Comparison of ENCODE assay signal across 9 cellular contexts in genomic region chr5:73234156-73234555, GRCh38.
A peak's percentile ranks its signal among the peaks of the same experiment; 100 is the strongest.
DNase-seq lines count a peak whose midpoint lies in the region; ATAC-seq and TF ChIP-seq lines count a peak whose summit lies in the region.
"Had no signal": no experiment of that assay in that cellular context is flagged by ENCODE, and none has a peak within 500 bp of the region (broad histone marks: within the 10 kb centered on the region; RNA-seq: fewer than 3 reads in every experiment).

No MANE protein-coding gene starts in this region.

- intact Hi-C loops in CD4-positive, alpha-beta T cell (cut with DNase I, micrococcal nuclease) = no loop called here

- POLR2A ChIA-PET in CD4-positive, alpha-beta T cell (lab: Charles Lee) = no interaction called here

- H3K27ac Mint-ChIP-seq in CD4-positive, alpha-beta T cell = no peak overlapping the region
- H3K27ac Mint-ChIP-seq: activated CD8-positive, alpha-beta T cell treated with anti-CD3 and anti-CD28 coated beads for 36 hours had no signal

- CTCF ChIA-PET in CD4-positive, alpha-beta T cell (lab: Charles Lee) = no interaction called here

- H3K9me3 Mint-ChIP-seq in CD4-positive, alpha-beta T cell = no peaks in the 10 kb centered on the region
- H3K9me3 Mint-ChIP-seq: activated CD8-positive, alpha-beta T cell treated with anti-CD3 and anti-CD28 coated beads for 36 hours had no signal

- ATAC-seq in CD4-positive, alpha-beta T cell (ENCODE audit: poor library complexity) = no peak
- ATAC-seq in GM21717 (IDR thresholded peaks at IDR 0.05; ENCODE audit: unreplicated experiment) (no peak), GM18519 (IDR thresholded peaks at IDR 0.05; ENCODE audit: low FRiP score, unreplicated experiment) (no peak)

- H3K27me3 Mint-ChIP-seq in CD4-positive, alpha-beta T cell = peaks cover 72% of the 10 kb centered on the region

- H3K4me1 Mint-ChIP-seq in CD4-positive, alpha-beta T cell (ENCODE audit: low read depth) = peaks cover 30% of the 10 kb centered on the region

- no peaks in the 10 kb centered on the region for H3K9me3 ChIP-seq in CD4-positive, alpha-beta T cell (ENCODE audit: control insufficient read depth, low read length)
- H3K9me3 ChIP-seq in WERI-Rb-1 (ENCODE audit: severe bottlenecking) = no peaks in the 10 kb centered on the region
- H3K9me3 ChIP-seq in parathyroid adenoma (ENCODE audit: control insufficient read depth, low read length) = no peaks in the 10 kb centered on the region

- H3K4me3 Mint-ChIP-seq in CD4-positive, alpha-beta T cell = peak overlapping the region; percentile 68

- H3K9ac ChIP-seq in parathyroid adenoma = no peak overlapping the region

- no peaks in the 10 kb centered on the region for H3K36me3 Mint-ChIP-seq in CD4-positive, alpha-beta T cell (ENCODE audit: low read depth)

- H3K4me3 ChIP-seq in WERI-Rb-1 (ENCODE audit: low read depth, low read length) (peak overlapping the region; percentile 70), iPS-11a (ENCODE audit: low read depth, low read length) (peak overlapping the region; percentile 17), parathyroid adenoma (ENCODE audit: low read depth, low read length) (no peak overlapping the region)

- H3K36me3 ChIP-seq in WERI-Rb-1 (no peaks in the 10 kb centered on the region), parathyroid adenoma (ENCODE audit: control insufficient read depth, insufficient read depth, low read length) (no peaks in the 10 kb centered on the region)

- H2AFZ ChIP-seq in parathyroid adenoma = peak overlapping the region; percentile 74

- H3K27ac ChIP-seq in CD4-positive, alpha-beta T cell (ENCODE audit: low read depth, low read length) = no peak overlapping the region
- H3K27ac ChIP-seq in WERI-Rb-1 = peak overlapping the region; percentile 83
- no peak overlapping the region for H3K27ac ChIP-seq in parathyroid adenoma

- no peak for DNase-seq in CD4-positive, alpha-beta T cell
- DNase-seq in WERI-Rb-1 = peak; percentile 55
- no peak for DNase-seq in UCSD-AML1 (lab: John Stamatoyannopoulos, UW; ENCODE audit: unreplicated experiment)
- DNase-seq in putamen (ENCODE audit: low spot score) = no peak

- H3K4me1 ChIP-seq in parathyroid adenoma = peaks cover 4% of the 10 kb centered on the region

- H3K27me3 ChIP-seq in CD4-positive, alpha-beta T cell (ENCODE audit: control insufficient read depth, insufficient read depth, low read length) = peaks cover 87% of the 10 kb centered on the region
- no peaks in the 10 kb centered on the region for H3K27me3 ChIP-seq in WERI-Rb-1 (ENCODE audit: insufficient read depth, low read depth, severe bottlenecking)
- H3K27me3 ChIP-seq in parathyroid adenoma (ENCODE audit: control insufficient read depth, insufficient read depth, low read length) = peaks cover 11% of the 10 kb centered on the region

- no peaks in the 10 kb centered on the region for H3K79me2 ChIP-seq in parathyroid adenoma

- no peak for TF ChIP-seq CTCF in CD4-positive, alpha-beta T cell (IDR thresholded peaks at IDR 0.05)
- TF ChIP-seq CTCF in WERI-Rb-1 (IDR thresholded peaks at IDR 0.05; ENCODE audit: low read depth, low read length) (no peak), parathyroid adenoma (IDR thresholded peaks at IDR 0.05) (no peak)

- peak overlapping the region; percentile 64 for H3K4me2 ChIP-seq in parathyroid adenoma (ENCODE audit: low read length)
